In the genomic region with DNA sequence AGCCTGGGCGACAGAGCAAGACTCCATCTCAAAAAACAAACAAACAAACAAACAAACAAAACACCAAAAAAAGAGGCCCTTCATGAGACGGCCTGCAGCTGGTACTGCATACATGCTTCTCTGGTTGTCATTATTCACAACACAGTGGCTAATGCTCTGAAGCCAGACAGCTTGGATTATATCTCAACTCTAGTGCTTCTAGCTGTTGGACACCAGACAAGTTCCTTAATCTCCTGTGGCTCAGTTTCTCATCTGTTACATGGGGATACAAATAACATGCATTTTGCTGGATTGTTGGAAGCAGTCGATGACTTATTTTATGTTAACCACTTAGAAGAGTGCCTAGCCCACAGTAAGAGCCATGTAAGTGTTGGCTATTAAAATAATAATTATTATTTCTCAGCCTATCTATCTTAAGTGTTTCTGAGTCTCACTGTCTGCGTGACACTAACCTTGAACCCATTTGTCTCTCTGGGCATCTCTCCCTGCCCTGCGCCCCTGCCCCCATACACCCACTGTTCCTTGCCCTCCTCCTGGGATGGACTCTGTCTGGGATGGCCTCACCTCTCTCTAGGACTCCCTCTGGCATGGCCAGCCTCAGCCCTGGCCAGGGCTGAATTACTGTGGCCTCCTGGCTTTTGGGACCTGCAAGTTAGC, we compare ENCODE assay signal across 8 cellular contexts. TPM values are rescaled to one million over a fixed set of nuclear protein-coding genes. Genes with fewer than 3 reads are reported as not detected.
DNase-seq lines count a peak whose midpoint lies in the region; ATAC-seq, FAIRE-seq and TF ChIP-seq lines count a peak whose summit lies in the region.

No MANE protein-coding gene starts in this region.

- H4K20me1 ChIP-seq in OCI-LY3 (ENCODE audit: insufficient read depth, low read length), result peaks cover 4% of the 10 kb centered on the region; the same call in 1 of the 2 replicates

- H3K27me3 Mint-ChIP-seq in Calu3 (ENCODE audit: unreplicated experiment), result no peaks in the 10 kb centered on the region
- no peaks in the 10 kb centered on the region for H3K27me3 Mint-ChIP-seq in effector memory CD8-positive, alpha-beta T cell

- peaks cover 46% of the 10 kb centered on the region for H3K36me3 Mint-ChIP-seq in Calu3 (ENCODE audit: insufficient read depth, unreplicated experiment)
- peaks cover 40% of the 10 kb centered on the region for H3K36me3 Mint-ChIP-seq in effector memory CD8-positive, alpha-beta T cell (ENCODE audit: insufficient read depth)

- no peak for FAIRE-seq in pancreas (lab: Jason Lieb, UNC)

- H3K9me3 ChIP-seq in OCI-LY3 (ENCODE audit: insufficient read depth, low read length), result no peaks in the 10 kb centered on the region
- H3K9me3 ChIP-seq in pancreas, result no peaks in the 10 kb centered on the region

- peak overlapping the region; percentile 86 for H3K4me3 Mint-ChIP-seq in Calu3 (ENCODE audit: low read depth, unreplicated experiment)
- H3K4me3 Mint-ChIP-seq in effector memory CD8-positive, alpha-beta T cell, result peak overlapping the region in 1 of 2 donors; percentile 78

- DNase-seq in Calu3 (no peak), pancreas (peak in 1 of 6 donors; percentile 22), amygdala (lab: John Stamatoyannopoulos, UW) (no peak)
- DNase-seq in effector memory CD8-positive, alpha-beta T cell, result no peak

- peak overlapping the region; percentile 87 for H3K4me3 ChIP-seq in OCI-LY3 (ENCODE audit: low read length)
- H3K4me3 ChIP-seq in pancreas, result peak overlapping the region in 1 of 4 donors; percentile 81

- peak overlapping the region; percentile 98 for H3K27ac Mint-ChIP-seq in Calu3 (ENCODE audit: unreplicated experiment)
- peak overlapping the region; percentile 90 to 94 for H3K27ac Mint-ChIP-seq in effector memory CD8-positive, alpha-beta T cell

- WGBS in pancreas, 2 donors, result 59% methylated on average over 5 of the region's 5 CpGs

- no peak overlapping the region for H2AFZ ChIP-seq in OCI-LY3 (ENCODE audit: low read depth, low read length)

- TF ChIP-seq CTCF in Calu3 (IDR thresholded peaks at IDR 0.05; ENCODE audit: unreplicated experiment), result no peak
- no peak for TF ChIP-seq CTCF in OCI-LY3 (IDR thresholded peaks at IDR 0.05; ENCODE audit: low read depth, low read length)
- TF ChIP-seq CTCF in pancreas (IDR thresholded peaks at IDR 0.05), result no peak

- H3K79me2 ChIP-seq in OCI-LY3 (ENCODE audit: low read length), result peaks cover 34% of the 10 kb centered on the region

- H3K27ac ChIP-seq in OCI-LY3 (ENCODE audit: low read length), result peak overlapping the region; percentile 97
- H3K27ac ChIP-seq in pancreas, result peak overlapping the region; percentile 95 to 100 (median 99)

- BruUV-seq in Calu3 (replicated peaks; lab: Mats Ljungman, UMichigan), result TSS peak; percentile 20

- CTCF ChIA-PET in Calu3 (lab: Charles Lee), result interaction anchor here (0.6 to 0.8 kb wide), 2 partner anchors 10 to 114 kb away, joined by 4 to 5 read pairs; no protein-coding TSS in a partner anchor

- no peaks in the 10 kb centered on the region for H3K9me3 Mint-ChIP-seq in Calu3 (ENCODE audit: low read depth, unreplicated experiment)
- H3K9me3 Mint-ChIP-seq in effector memory CD8-positive, alpha-beta T cell, result no peaks in the 10 kb centered on the region

- H3K36me3 ChIP-seq in OCI-LY3 (replicated peaks; ENCODE audit: low read depth, low read length) (peaks cover 15% of the 10 kb centered on the region), pancreas (no peaks in the 10 kb centered on the region)

- H3K4me2 ChIP-seq in OCI-LY3 (ENCODE audit: low read length), result peak overlapping the region; percentile 98

- no peak for ATAC-seq in effector memory CD8-positive, alpha-beta T cell (replicated peaks)
- ATAC-seq in pancreas, result no peak
- ATAC-seq in HG02642 (IDR thresholded peaks at IDR 0.05; ENCODE audit: poor library complexity, unreplicated experiment), result no peak
- ATAC-seq in GM21529 (IDR thresholded peaks at IDR 0.05; ENCODE audit: unreplicated experiment), result no peak
- no peak for ATAC-seq in GM18868 (IDR thresholded peaks at IDR 0.05; ENCODE audit: unreplicated experiment)

- intact Hi-C loops in Calu3 (cut with micrococcal nuclease; ENCODE audit: unreplicated experiment), result no loop called here
- intact Hi-C loops in pancreas (cut with DNase I), result no loop called here

- H3K4me1 Mint-ChIP-seq in Calu3 (ENCODE audit: low read depth, unreplicated experiment), result peaks cover 24% of the 10 kb centered on the region
- H3K4me1 Mint-ChIP-seq in effector memory CD8-positive, alpha-beta T cell (ENCODE audit: low read depth in 2 of 2), result peaks cover 20 to 23% of the 10 kb centered on the region in 2 donors

- peak overlapping the region; percentile 100 for H3K9ac ChIP-seq in OCI-LY3 (ENCODE audit: low read length)

- peaks cover 64% of the 10 kb centered on the region for H3K4me1 ChIP-seq in OCI-LY3 (ENCODE audit: low read length)
- H3K4me1 ChIP-seq in pancreas, result peaks cover 16 to 49% (median 27%) of the 10 kb centered on the region in 3 donors

- H3K27me3 ChIP-seq in OCI-LY3 (ENCODE audit: low read depth, low read length) (no peaks in the 10 kb centered on the region), pancreas (no peaks in the 10 kb centered on the region)

RNA-seq across cellular contexts. Expression of a gene that starts 3.1 kb away (rescaled TPM):
- 113 and 116 TPM in 2 replicates for total RNA-seq in Calu3 (2022)
- 100 to 1,000 TPM in 2 of 6 donors, 10 to 100 TPM in 4; 41.6 to 109 (median 70.7) TPM for total RNA-seq in pancreas
- 100 to 1,000 TPM; 172 to 206 TPM for polyA plus RNA-seq in pancreas

RNA-seq across cellular contexts. Expression of a gene that starts 12.8 kb away (rescaled TPM):
- 69.0 and 70.7 TPM in 2 replicates for total RNA-seq in Calu3 (2022)
- 10 to 100 TPM; 37.7 to 60.9 (median 49.0) TPM for total RNA-seq in pancreas
- polyA plus RNA-seq in pancreas, result 100 to 1,000 TPM; 268 to 300 TPM

RNA-seq across cellular contexts. Expression of a gene that starts 13.4 kb away (rescaled TPM):
- total RNA-seq in Calu3 (2022), result 121 and 135 TPM in 2 replicates
- 100 to 1,000 TPM in 4 of 6 donors, 10 to 100 TPM in 2; 77.5 to 109 (median 103) TPM for total RNA-seq in pancreas
- polyA plus RNA-seq in pancreas, result 100 to 1,000 TPM in 1 of 2 donors, 10 to 100 TPM in 1; 75.8 to 172 TPM

RNA-seq across cellular contexts. Expression of a gene that starts 13.7 kb away (rescaled TPM):
- 14.0 and 16.1 TPM in 2 replicates for total RNA-seq in Calu3 (2022)
- total RNA-seq in pancreas, result 1 to 10 TPM in 5 of 6 donors, under 1 TPM in 1; 0.90 to 3.9 (median 2.1) TPM
- polyA plus RNA-seq in pancreas, result 1 to 10 TPM; 1.3 to 2.0 TPM

RNA-seq across cellular contexts. Expression of a gene that starts 18.2 kb away (rescaled TPM):
- total RNA-seq in Calu3 (2022) (30.6 and 41.6 TPM in 2 replicates), pancreas (1 to 10 TPM; 1.7 to 6.0 (median 3.0) TPM)
- 1 to 10 TPM; 3.9 to 5.5 TPM for polyA plus RNA-seq in pancreas
